8 cellular contexts compared by ENCODE assay signal in genomic region chr14:67526676-67527459, GRCh38. TPM values are rescaled to one million over a fixed set of nuclear protein-coding genes. Genes with fewer than 3 reads are reported as not detected.
DNase-seq lines count a peak whose midpoint lies in the region; ATAC-seq and TF ChIP-seq lines count a peak whose summit lies in the region.

No MANE protein-coding gene starts in this region.

- H3K27me3 Mint-ChIP-seq in activated naive CD8-positive, alpha-beta T cell treated with anti-CD3 and anti-CD28 coated beads, Interleukin-2, amount 10 ng/mL, durations not matched to agents 7 days and 5 days = peaks cover 61% of the 10 kb centered on the region

- H3K27me3 ChIP-seq in heart left ventricle = peaks cover 0 to 38% (median 0%) of the 10 kb centered on the region in 9 donors
- no peaks in the 10 kb centered on the region for H3K27me3 ChIP-seq in prostate gland (replicated peaks; ENCODE audit: insufficient read depth)

- no peak overlapping the region for H3K4me3 Mint-ChIP-seq in activated naive CD8-positive, alpha-beta T cell treated with anti-CD3 and anti-CD28 coated beads, Interleukin-2, amount 10 ng/mL, durations not matched to agents 7 days and 5 days

- intact Hi-C loops in heart left ventricle (cut with DNase I) (loop anchor here in 7 of 10 donors (2.0 to 10.0 kb wide), 7 partner anchors 40 to 178 kb away; partner anchors contain the start of genes RDH12 (in 4 of the 7) and RDH11 (in 1 of the 7)), prostate gland (cut with DNase I) (loop anchor here (2.0 kb wide), 1 partner anchor 44 kb away; no protein-coding TSS in a partner anchor)

- H3K4me3 ChIP-seq in heart left ventricle = no peak overlapping the region
- H3K4me3 ChIP-seq in prostate gland = no peak overlapping the region

- no peaks in the 10 kb centered on the region for H3K9me3 Mint-ChIP-seq in activated naive CD8-positive, alpha-beta T cell treated with anti-CD3 and anti-CD28 coated beads, Interleukin-2, amount 10 ng/mL, durations not matched to agents 7 days and 5 days

- TF ChIP-seq POLR2A in heart left ventricle (IDR thresholded peaks at IDR 0.05) = no peak
- no peak for TF ChIP-seq POLR2A in prostate gland (IDR thresholded peaks at IDR 0.05)

- H3K27ac ChIP-seq in heart left ventricle (no peak overlapping the region), prostate gland (no peak overlapping the region)

- H3K36me3 ChIP-seq in heart left ventricle = no peaks in the 10 kb centered on the region
- no peaks in the 10 kb centered on the region for H3K36me3 ChIP-seq in prostate gland

- TF ChIP-seq CTCF in heart left ventricle (IDR thresholded peaks at IDR 0.05) = peak; percentile 31 to 75 (median 57)
- TF ChIP-seq CTCF in prostate gland (IDR thresholded peaks at IDR 0.05) = peak; percentile 26 to 69 (median 62)

- ATAC-seq in HG02852 (IDR thresholded peaks at IDR 0.05; ENCODE audit: unreplicated experiment) (peak; percentile 50), heart left ventricle (peak in 3 of 4 donors; percentile 64 to 76 (median 72)), HG03135 (IDR thresholded peaks at IDR 0.05; ENCODE audit: unreplicated experiment) (no peak)
- peak; percentile 85 for ATAC-seq in activated naive CD8-positive, alpha-beta T cell treated with anti-CD3 and anti-CD28 coated beads, Interleukin-2, amount 10 ng/mL, durations not matched to agents 7 days and 5 days (ENCODE audit: low read depth)

- no peak overlapping the region for H3K27ac Mint-ChIP-seq in activated naive CD8-positive, alpha-beta T cell treated with anti-CD3 and anti-CD28 coated beads, Interleukin-2, amount 10 ng/mL, durations not matched to agents 7 days and 5 days

- no peaks in the 10 kb centered on the region for H3K4me1 ChIP-seq in heart left ventricle
- H3K4me1 ChIP-seq in prostate gland (replicated peaks) = peaks cover 5% of the 10 kb centered on the region

- H3K4me1 Mint-ChIP-seq in activated naive CD8-positive, alpha-beta T cell treated with anti-CD3 and anti-CD28 coated beads, Interleukin-2, amount 10 ng/mL, durations not matched to agents 7 days and 5 days = peaks cover 1% of the 10 kb centered on the region

- WGBS in heart left ventricle, 4 donors = 77 to 81% (median 80%) methylated on average over 8 of the region's 8 CpGs
- WGBS in prostate gland = 86% methylated on average over 8 of the region's 8 CpGs

- no peaks in the 10 kb centered on the region for H3K9me3 ChIP-seq in heart left ventricle
- no peaks in the 10 kb centered on the region for H3K9me3 ChIP-seq in prostate gland

- POLR2A ChIA-PET in activated naive CD8-positive, alpha-beta T cell treated with anti-CD3 and anti-CD28 coated beads, Interleukin-2, amount 10 ng/mL, durations not matched to agents 7 days and 5 days (lab: Charles Lee) = interaction anchor here (1.1 kb wide), 1 partner anchor 73 kb away, joined by 4 read pairs; the partner anchor contains the start of gene PIGH

- no peaks in the 10 kb centered on the region for H3K36me3 Mint-ChIP-seq in activated naive CD8-positive, alpha-beta T cell treated with anti-CD3 and anti-CD28 coated beads, Interleukin-2, amount 10 ng/mL, durations not matched to agents 7 days and 5 days

- DNase-seq in DMS79 treated with DMSO at 0.1 percent for 48 hours (lab: John Stamatoyannopoulos, UW) (peak; percentile 77), NCI-H82 (lab: John Stamatoyannopoulos, UW) (peak; percentile 78), heart left ventricle (peak in 3 of 5 donors; percentile 13 to 37 (median 24)), prostate gland (ENCODE audit: low spot score) (peak; percentile 39), NCI-H1048 (lab: John Stamatoyannopoulos, UW) (no peak)
- DNase-seq in activated naive CD8-positive, alpha-beta T cell treated with anti-CD3 and anti-CD28 coated beads, Interleukin-2, amount 10 ng/mL, durations not matched to agents 7 days and 5 days = no peak

RNA-seq across cellular contexts. Expression of gene PLEKHH1, which starts 6.2 kb away (rescaled TPM):
- 1 to 10 TPM in 1 of 2 experiments, under 1 TPM in 1; 0.68 to 1.0 TPM for total RNA-seq in activated naive CD8-positive, alpha-beta T cell treated with anti-CD3 and anti-CD28 coated beads, Interleukin-2, amount 10 ng/mL, durations not matched to agents 7 days and 5 days
- total RNA-seq in heart left ventricle (1 to 10 TPM; 2.4 to 9.2 (median 5.2) TPM), prostate gland (10 to 100 TPM; 57.9 to 92.7 TPM)
- polyA plus RNA-seq in heart left ventricle = 1 to 10 TPM; 3.4 to 6.3 TPM

RNA-seq across cellular contexts. Expression of gene TMEM229B, which starts 38.3 kb away (rescaled TPM):
- total RNA-seq in activated naive CD8-positive, alpha-beta T cell treated with anti-CD3 and anti-CD28 coated beads, Interleukin-2, amount 10 ng/mL, durations not matched to agents 7 days and 5 days = 10 to 100 TPM; 20.0 to 20.9 TPM
- total RNA-seq in heart left ventricle = 1 to 10 TPM in 8 of 9 donors, under 1 TPM in 1; 0.69 to 6.5 (median 2.0) TPM
- 1 to 10 TPM in 1 of 2 donors, under 1 TPM in 1; 0.80 to 1.2 TPM for polyA plus RNA-seq in heart left ventricle
- 10 to 100 TPM in 1 of 2 donors, 1 to 10 TPM in 1; 5.7 to 85.4 TPM for total RNA-seq in prostate gland

Comparison
In these comparisons a context has a peak if more than half of its experiments do, and no peak if none do; other contexts are left out.
1. DNase-seq: peak in DMS79 treated with DMSO at 0.1 percent for 48 hours (single experiment), NCI-H82 (single experiment), heart left ventricle (3 of 5) and prostate gland (single experiment); none in activated naive CD8-positive, alpha-beta T cell treated with anti-CD3 and anti-CD28 coated beads, Interleukin-2, amount 10 ng/mL, durations not matched to agents 7 days and 5 days (single experiment) and NCI-H1048 (single experiment).
2. RNA of gene PLEKHH1, which starts 6.2 kb away (total RNA-seq): 57.9 to 92.7 TPM in prostate gland; 2.4 to 9.2 TPM in heart left ventricle and 0.68 to 1.0 TPM in activated naive CD8-positive, alpha-beta T cell treated with anti-CD3 and anti-CD28 coated beads, Interleukin-2, amount 10 ng/mL, durations not matched to agents 7 days and 5 days; every median in the first group is over 4 times any median in the second.